Comparison of ENCODE assay signal across 13 cellular contexts in genomic region chr13:43686557-43686956, GRCh38.
DNase-seq lines count a peak whose midpoint lies in the region; ATAC-seq, FAIRE-seq and TF ChIP-seq lines count a peak whose summit lies in the region.
"Had no signal": no experiment of that assay in that cellular context is flagged by ENCODE, and none has a peak within 500 bp of the region (broad histone marks: within the 10 kb centered on the region; RNA-seq: fewer than 3 reads in every experiment).

No MANE protein-coding gene starts in this region.

- TF ChIP-seq CTCF in D721Med (IDR thresholded peaks at IDR 0.05; ENCODE audit: insufficient read depth, missing control alignments): no peak

- ATAC-seq in HG02870 (IDR thresholded peaks at IDR 0.05; ENCODE audit: unreplicated experiment): no peak
- ATAC-seq: activated CD8-positive, alpha-beta memory T cell treated with anti-CD3 and anti-CD28 coated beads, Interleukin-2, amount 10 ng/mL, durations not matched to agents 7 days and 5 days had no signal

- DNase-seq in stimulated activated CD4-positive, alpha-beta T cell treated with anti-CD3 and anti-CD28 coated beads, Interleukin-15, amount 100 ng/mL, for 24 hours: peak; percentile 1
- no peak for DNase-seq in stimulated activated CD4-positive, alpha-beta T cell treated with anti-CD3 and anti-CD28 coated beads, Interleukin-12 subunit alpha, Interleukin-12 subunit beta, amount 100 ng/mL, for 4 hours
- DNase-seq in brain pericyte (ENCODE audit: low read depth, low spot score) (peak; percentile 67), kidney glomerular epithelial cell (lab: John Stamatoyannopoulos, UW) (peak; percentile 61), D721Med (ENCODE audit: insufficient read length, low spot score) (no peak), COR-L47 (lab: John Stamatoyannopoulos, UW) (no peak), GF-D8 (lab: John Stamatoyannopoulos, UW) (no peak)
- DNase-seq: activated CD8-positive, alpha-beta memory T cell treated with anti-CD3 and anti-CD28 coated beads, Interleukin-2, amount 10 ng/mL, durations not matched to agents 7 days and 5 days; CD4-positive, CD25-positive, alpha-beta regulatory T cell; effector CD8-positive, alpha-beta T cell; NCI-H446 treated with DMSO at 0.1 percent for 48 hours had no signal

- no peak for FAIRE-seq in D721Med (lab: Jason Lieb, UNC)
- FAIRE-seq: GM19239 had no signal

Comparison
In these comparisons a context has a peak if more than half of its experiments do, and no peak if none do; other contexts are left out.
1. DNase-seq: peak in stimulated activated CD4-positive, alpha-beta T cell treated with anti-CD3 and anti-CD28 coated beads, Interleukin-15, amount 100 ng/mL, for 24 hours (single experiment), brain pericyte (single experiment) and kidney glomerular epithelial cell (single experiment); none in stimulated activated CD4-positive, alpha-beta T cell treated with anti-CD3 and anti-CD28 coated beads, Interleukin-12 subunit alpha, Interleukin-12 subunit beta, amount 100 ng/mL, for 4 hours (single experiment), D721Med (single experiment), COR-L47 (single experiment) and GF-D8 (single experiment).